Comparison of ENCODE assay signal across 40 cellular contexts in genomic region chr9:90658783-90659182, GRCh38. TPM values are rescaled to one million over a fixed set of nuclear protein-coding genes. Genes with fewer than 3 reads are reported as not detected.
"Had no signal": no experiment of that assay in that cellular context is flagged by ENCODE, and none has a peak within 500 bp of the region (broad histone marks: within the 10 kb centered on the region; RNA-seq: fewer than 3 reads in every experiment).

No MANE protein-coding gene starts in this region.

- H3K27ac Mint-ChIP-seq: activated naive CD4-positive, alpha-beta T cell treated with anti-CD3 and anti-CD28 coated beads for 36 hours; activated naive CD4-positive, alpha-beta T cell treated with anti-CD3 and anti-CD28 coated beads, Interleukin-2, amount 10 ng/mL, durations not matched to agents 7 days and 5 days; activated naive CD4-positive, alpha-beta T cell treated with anti-CD3 and anti-CD28 coated beads, Interleukin-2, amount 50 U/mL, for 24 hours; activated naive CD4-positive, alpha-beta T cell treated with anti-CD3 and anti-CD28 coated beads, Interleukin-2, amount 50 U/mL, for 72 hours; activated naive CD8-positive, alpha-beta T cell; activated naive CD8-positive, alpha-beta T cell treated with anti-CD3 and anti-CD28 coated beads for 36 hours; activated naive CD8-positive, alpha-beta T cell treated with anti-CD3 and anti-CD28 coated beads, Interleukin-2, amount 10 ng/mL, durations not matched to agents 7 days and 5 days; activated naive CD8-positive, alpha-beta T cell treated with anti-CD3 and anti-CD28 coated beads, Interleukin-2, amount 50 U/mL, for 24 hours; activated T-cell treated with anti-CD3 and anti-CD28 coated beads, Interleukin-2, amount 50 U/mL, for 24 hours; activated T-cell treated with anti-CD3 and anti-CD28 coated beads, Interleukin-2, amount 50 U/mL, for 72 hours; activated T-helper 1 cell treated with anti-CD3 and anti-CD28 coated beads, Interleukin-12 subunit alpha, Interleukin-12 subunit beta, Interleukin-2, Interleukin-4 antibody, amounts not matched to agents 30 ng/mL and 10 ng/mL and 1 ng/mL, durations not matched to agents 14 hours and 24 hours and 36 hours; activated T-helper 17 cell treated with anti-CD3 and anti-CD28 coated beads, Interleukin-2, amount 50 U/mL, for 72 hours; activated T-helper 2 cell treated with anti-CD3 and anti-CD28 coated beads, Interferon-gamma antibody, Interleukin-2, Interleukin-4, amounts not matched to agents 10 μg/mL and 5 μg/mL and 100 μg/mL, durations not matched to agents 14 hours and 24 hours and 36 hours; brain had no signal

- FAIRE-seq: astrocyte, bronchial epithelial cell had no signal

- H3K4me3 ChIP-seq: adrenal gland, ascending aorta, body of pancreas, breast epithelium, cardiac muscle cell had no signal

- H3K27ac ChIP-seq: adrenal gland, ascending aorta, body of pancreas, brain microvascular endothelial cell, breast epithelium, cardiac muscle cell had no signal

- H3K4me1 ChIP-seq: adrenal gland, ascending aorta, body of pancreas, breast epithelium had no signal

- H3K9me3 ChIP-seq: adrenal gland, ascending aorta, body of pancreas, breast epithelium had no signal

- H3K27me3 ChIP-seq: adrenal gland, ascending aorta, body of pancreas, brain microvascular endothelial cell, breast epithelium, cardiac muscle cell had no signal

- ATAC-seq: activated naive CD4-positive, alpha-beta T cell treated with anti-CD3 and anti-CD28 coated beads, Interleukin-2, amount 50 U/mL, for 72 hours; activated naive CD8-positive, alpha-beta T cell treated with anti-CD3 and anti-CD28 coated beads, Interleukin-2, amount 50 U/mL, for 24 hours; activated T-cell treated with anti-CD3 and anti-CD28 coated beads, Interleukin-2, amount 50 U/mL, for 4 hours; activated T-cell treated with anti-CD3 and anti-CD28 coated beads, Interleukin-2, amount 50 U/mL, for 72 hours; activated T-helper 17 cell treated with anti-CD3 and anti-CD28 coated beads, Interleukin-2, amount 50 U/mL, for 72 hours; body of pancreas had no signal

- DNase-seq: activated effector memory CD4-positive, alpha-beta T cell treated with anti-CD3 and anti-CD28 coated beads, Interleukin-2, amount 50 U/mL, for 16 hours; activated effector memory CD4-positive, alpha-beta T cell treated with Interleukin-2 at 50 U/mL for 16 hours; activated gamma-delta T cell; activated gamma-delta T cell treated with Interleukin-2 at 50 U/mL for 16 hours; activated naive CD4-positive, alpha-beta T cell; activated naive CD4-positive, alpha-beta T cell treated with anti-CD3 and anti-CD28 coated beads for 36 hours; activated naive CD4-positive, alpha-beta T cell treated with anti-CD3 and anti-CD28 coated beads, Interleukin-2, amount 10 ng/mL, durations not matched to agents 7 days and 5 days; activated naive CD4-positive, alpha-beta T cell treated with anti-CD3 and anti-CD28 coated beads, Interleukin-2, amount 50 U/mL, for 16 hours; activated naive CD4-positive, alpha-beta T cell treated with Interleukin-2 at 50 U/mL for 16 hours; activated naive CD8-positive, alpha-beta T cell treated with anti-CD3 and anti-CD28 coated beads for 36 hours; activated naive CD8-positive, alpha-beta T cell treated with anti-CD3 and anti-CD28 coated beads, Interleukin-2, amount 10 ng/mL, durations not matched to agents 7 days and 5 days; activated naive CD8-positive, alpha-beta T cell treated with anti-CD3 and anti-CD28 coated beads, Interleukin-2, amount 50 U/mL, for 24 hours; activated T-cell treated with anti-CD3 and anti-CD28 coated beads, Interleukin-2, amount 50 U/mL, for 1 hour; activated T-cell treated with anti-CD3 and anti-CD28 coated beads, Interleukin-2, amount 50 U/mL, for 24 hours; activated T-cell treated with anti-CD3 and anti-CD28 coated beads, Interleukin-2, amount 50 U/mL, for 4 hours; activated T-cell treated with anti-CD3 and anti-CD28 coated beads, Interleukin-2, amount 50 U/mL, for 48 hours; activated T-cell treated with anti-CD3 and anti-CD28 coated beads, Interleukin-2, amount 50 U/mL, for 72 hours; adrenal gland; amniotic stem cell; amygdala; anterior cingulate cortex; aorta; body of pancreas; brain microvascular endothelial cell; caudate nucleus; central memory CD4-positive, alpha-beta T cell; cerebellar nuclear complex had no signal

- H3K4me3 Mint-ChIP-seq: activated naive CD4-positive, alpha-beta T cell treated with anti-CD3 and anti-CD28 coated beads for 36 hours; activated naive CD4-positive, alpha-beta T cell treated with anti-CD3 and anti-CD28 coated beads, Interleukin-2, amount 10 ng/mL, durations not matched to agents 7 days and 5 days; activated naive CD4-positive, alpha-beta T cell treated with anti-CD3 and anti-CD28 coated beads, Interleukin-2, amount 50 U/mL, for 24 hours; activated naive CD8-positive, alpha-beta T cell; activated naive CD8-positive, alpha-beta T cell treated with anti-CD3 and anti-CD28 coated beads for 36 hours; activated naive CD8-positive, alpha-beta T cell treated with anti-CD3 and anti-CD28 coated beads, Interleukin-2, amount 10 ng/mL, durations not matched to agents 7 days and 5 days; activated naive CD8-positive, alpha-beta T cell treated with anti-CD3 and anti-CD28 coated beads, Interleukin-2, amount 50 U/mL, for 24 hours; activated T-cell treated with anti-CD3 and anti-CD28 coated beads, Interleukin-2, amount 50 U/mL, for 24 hours; activated T-cell treated with anti-CD3 and anti-CD28 coated beads, Interleukin-2, amount 50 U/mL, for 4 hours; activated T-cell treated with anti-CD3 and anti-CD28 coated beads, Interleukin-2, amount 50 U/mL, for 72 hours; activated T-helper 1 cell treated with anti-CD3 and anti-CD28 coated beads, Interleukin-12 subunit alpha, Interleukin-12 subunit beta, Interleukin-2, Interleukin-4 antibody, amounts not matched to agents 30 ng/mL and 10 ng/mL and 1 ng/mL, durations not matched to agents 14 hours and 24 hours and 36 hours; activated T-helper 17 cell treated with anti-CD3 and anti-CD28 coated beads, Interleukin-2, amount 50 U/mL, for 72 hours; brain; central memory CD8-positive, alpha-beta T cell had no signal

- H3K9me3 Mint-ChIP-seq: activated naive CD4-positive, alpha-beta T cell treated with anti-CD3 and anti-CD28 coated beads, Interleukin-2, amount 10 ng/mL, durations not matched to agents 7 days and 5 days; activated naive CD8-positive, alpha-beta T cell treated with anti-CD3 and anti-CD28 coated beads for 36 hours; activated T-helper 1 cell treated with anti-CD3 and anti-CD28 coated beads, Interleukin-12 subunit alpha, Interleukin-12 subunit beta, Interleukin-2, Interleukin-4 antibody, amounts not matched to agents 30 ng/mL and 10 ng/mL and 1 ng/mL, durations not matched to agents 14 hours and 24 hours and 36 hours; activated T-helper 2 cell treated with anti-CD3 and anti-CD28 coated beads, Interferon-gamma antibody, Interleukin-2, Interleukin-4, amounts not matched to agents 10 μg/mL and 5 μg/mL and 100 μg/mL, durations not matched to agents 14 hours and 24 hours and 36 hours had no signal

- H3K36me3 ChIP-seq: adrenal gland, ascending aorta, brain microvascular endothelial cell, breast epithelium, cardiac muscle cell had no signal

- H3K36me3 Mint-ChIP-seq: activated naive CD4-positive, alpha-beta T cell treated with anti-CD3 and anti-CD28 coated beads, Interleukin-2, amount 10 ng/mL, durations not matched to agents 7 days and 5 days; activated naive CD4-positive, alpha-beta T cell treated with anti-CD3 and anti-CD28 coated beads, Interleukin-2, amount 50 U/mL, for 24 hours; activated naive CD4-positive, alpha-beta T cell treated with anti-CD3 and anti-CD28 coated beads, Interleukin-2, amount 50 U/mL, for 72 hours; activated naive CD8-positive, alpha-beta T cell; activated naive CD8-positive, alpha-beta T cell treated with anti-CD3 and anti-CD28 coated beads for 36 hours; activated naive CD8-positive, alpha-beta T cell treated with anti-CD3 and anti-CD28 coated beads, Interleukin-2, amount 10 ng/mL, durations not matched to agents 7 days and 5 days; brain had no signal

- H3K4me1 Mint-ChIP-seq: activated naive CD4-positive, alpha-beta T cell treated with anti-CD3 and anti-CD28 coated beads, Interleukin-2, amount 10 ng/mL, durations not matched to agents 7 days and 5 days; activated naive CD4-positive, alpha-beta T cell treated with anti-CD3 and anti-CD28 coated beads, Interleukin-2, amount 50 U/mL, for 24 hours; activated naive CD8-positive, alpha-beta T cell treated with anti-CD3 and anti-CD28 coated beads, Interleukin-2, amount 10 ng/mL, durations not matched to agents 7 days and 5 days; activated naive CD8-positive, alpha-beta T cell treated with anti-CD3 and anti-CD28 coated beads, Interleukin-2, amount 50 U/mL, for 24 hours; activated T-helper 17 cell treated with anti-CD3 and anti-CD28 coated beads, Interleukin-2, amount 50 U/mL, for 72 hours; brain; central memory CD8-positive, alpha-beta T cell had no signal

RNA-seq across cellular contexts. Expression of gene DIRAS2, which starts 16.2 kb away (rescaled TPM):
- total RNA-seq: activated naive CD4-positive, alpha-beta T cell treated with anti-CD3 and anti-CD28 coated beads for 36 hours; activated naive CD4-positive, alpha-beta T cell treated with anti-CD3 and anti-CD28 coated beads, Interleukin-2, amount 50 U/mL, for 72 hours; activated naive CD8-positive, alpha-beta T cell treated with anti-CD3 and anti-CD28 coated beads for 36 hours; activated naive CD8-positive, alpha-beta T cell treated with anti-CD3 and anti-CD28 coated beads, Interleukin-2, amount 10 ng/mL, durations not matched to agents 7 days and 5 days; activated T-helper 1 cell treated with anti-CD3 and anti-CD28 coated beads, Interleukin-12 subunit alpha, Interleukin-12 subunit beta, Interleukin-2, Interleukin-4 antibody, amounts not matched to agents 30 ng/mL and 10 ng/mL and 1 ng/mL, durations not matched to agents 14 hours and 24 hours and 36 hours; activated T-helper 17 cell treated with anti-CD3 and anti-CD28 coated beads, Interleukin-2, amount 50 U/mL, for 72 hours; activated T-helper 2 cell treated with anti-CD3 and anti-CD28 coated beads, Interferon-gamma antibody, Interleukin-2, Interleukin-4, amounts not matched to agents 10 μg/mL and 5 μg/mL and 100 μg/mL, durations not matched to agents 14 hours and 24 hours and 36 hours; aorta; ascending aorta had no signal
- polyA plus RNA-seq: aorta had no signal
